Comparison of ENCODE assay signal across 8 cellular contexts in genomic region chr12:57454566-57455373, GRCh38. TPM values are rescaled to one million over a fixed set of nuclear protein-coding genes. Genes with fewer than 3 reads are reported as not detected.
DNase-seq lines count a peak whose midpoint lies in the region; ATAC-seq and TF ChIP-seq lines count a peak whose summit lies in the region.

A gene with protein sequence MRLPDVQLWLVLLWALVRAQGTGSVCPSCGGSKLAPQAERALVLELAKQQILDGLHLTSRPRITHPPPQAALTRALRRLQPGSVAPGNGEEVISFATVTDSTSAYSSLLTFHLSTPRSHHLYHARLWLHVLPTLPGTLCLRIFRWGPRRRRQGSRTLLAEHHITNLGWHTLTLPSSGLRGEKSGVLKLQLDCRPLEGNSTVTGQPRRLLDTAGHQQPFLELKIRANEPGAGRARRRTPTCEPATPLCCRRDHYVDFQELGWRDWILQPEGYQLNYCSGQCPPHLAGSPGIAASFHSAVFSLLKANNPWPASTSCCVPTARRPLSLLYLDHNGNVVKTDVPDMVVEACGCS (plus strand): TSS chr12:57455307. CDS start chr12:57455537, 230 bp downstream.

- H3K4me1 Mint-ChIP-seq in type B pancreatic cell (ENCODE audit: unreplicated experiment): peaks cover 15% of the 10 kb centered on the region

- ATAC-seq in HG03439 (IDR thresholded peaks at IDR 0.05; ENCODE audit: unreplicated experiment) (no peak), HG02798 (IDR thresholded peaks at IDR 0.05; ENCODE audit: poor library complexity, unreplicated experiment) (no peak)

- TF ChIP-seq CTCF in OCI-LY7 (conservative IDR thresholded peaks at IDR 0.05; ENCODE audit: low read length) (no peak), fibroblast of pulmonary artery (IDR thresholded peaks at IDR 0.05; ENCODE audit: low read length, missing control alignments) (no peak), type B pancreatic cell (conservative IDR thresholded peaks at IDR 0.05) (no peak)

- no peaks in the 10 kb centered on the region for H3K9me3 ChIP-seq in OCI-LY7 (ENCODE audit: low read length)

- no peak within 1 kb of the TSS for H3K27ac Mint-ChIP-seq in type B pancreatic cell

- no peaks in the 10 kb centered on the region for H3K36me3 Mint-ChIP-seq in type B pancreatic cell

- peak within 1 kb of the TSS; percentile 72 for H3K4me3 Mint-ChIP-seq in type B pancreatic cell

- no TSS peak for BruUV-seq in OCI-LY7 (replicated peaks; lab: Mats Ljungman, UMichigan)

- POLR2A ChIA-PET in OCI-LY7 (lab: Charles Lee): interaction anchor here (0.6 to 2.1 kb wide), 9 partner anchors 8 to 943 kb away, joined by 3 to 7 read pairs (median 4); partner anchors contain the start of gene SHMT2

- no peak within 1 kb of the TSS for H3K27ac ChIP-seq in OCI-LY7 (ENCODE audit: low read depth, low read length, poor library complexity, severe bottlenecking)

- H3K4me3 ChIP-seq in OCI-LY7 (ENCODE audit: low read depth, low read length, poor library complexity, severe bottlenecking) (peak within 1 kb of the TSS; percentile 42), fibroblast of pulmonary artery (replicated peaks; ENCODE audit: low read depth, low read length) (no peak within 1 kb of the TSS)

- H3K9me3 Mint-ChIP-seq in type B pancreatic cell: peaks cover 4% of the 10 kb centered on the region

- H3K79me2 ChIP-seq in OCI-LY7 (ENCODE audit: insufficient read depth, low read depth, low read length): no peaks in the 10 kb centered on the region

- peak within 1 kb of the TSS; percentile 23; the same call in 1 of the 2 replicates for H2AFZ ChIP-seq in OCI-LY7 (ENCODE audit: low read length)

- TF ChIP-seq POLR2A in GM19099 (IDR thresholded peaks at IDR 0.05; ENCODE audit: extremely low read depth, insufficient read length, low read depth): peak; percentile 22

- intact Hi-C loops in OCI-LY7 (cut with micrococcal nuclease; ENCODE audit: unreplicated experiment): no loop called here

- CTCF ChIA-PET in OCI-LY7 (lab: Charles Lee; ENCODE audit: unreplicated experiment): interaction anchor here (0.6 to 2.2 kb wide), 11 partner anchors 10 to 241 kb away, joined by 3 to 14 read pairs (median 5); no protein-coding TSS in a partner anchor

- H4K20me1 ChIP-seq in OCI-LY7 (ENCODE audit: insufficient read depth, low read length): no peaks in the 10 kb centered on the region

- peaks cover 41% of the 10 kb centered on the region for H3K4me1 ChIP-seq in OCI-LY7 (ENCODE audit: insufficient read depth, low read length, poor library complexity, severe bottlenecking)

- peaks cover 9% of the 10 kb centered on the region for H3K27me3 Mint-ChIP-seq in type B pancreatic cell

- no peaks in the 10 kb centered on the region for H3K9me2 ChIP-seq in OCI-LY7 (ENCODE audit: insufficient read depth, low read length)

- H3K4me2 ChIP-seq in OCI-LY7 (ENCODE audit: low read length): peak within 1 kb of the TSS; percentile 58

- DNase-seq in AG08396 (ENCODE audit: low spot score) (peak; percentile 67), OCI-LY7 (ENCODE audit: low spot score) (peak; percentile 58), fibroblast of pulmonary artery (ENCODE audit: low read depth) (peak; percentile 73), type B pancreatic cell (ENCODE audit: extremely low spot score, unreplicated experiment) (no peak), GM19240 (ENCODE audit: insufficient read length, low spot score) (no peak)

- no peaks in the 10 kb centered on the region for H3K36me3 ChIP-seq in OCI-LY7 (ENCODE audit: insufficient read depth, low read length)

RNA-seq across cellular contexts. Expression of the gene that starts here (rescaled TPM):
- total RNA-seq in OCI-LY7 (2014; rRNA removed; shearing (Covaris generic)): 3.2 and 3.9 TPM in 2 replicates
- 3.4 and 4.0 TPM in 2 replicates for total RNA-seq in OCI-LY7 (2022)
- total RNA-seq in type B pancreatic cell (ENCODE audit: low replicate concordance): 0.27 and 0.29 TPM in 2 replicates

Comparison
In these comparisons a context has a peak if more than half of its experiments do, and no peak if none do; other contexts are left out.
1. DNase-seq: peak in AG08396 (single experiment), OCI-LY7 (single experiment) and fibroblast of pulmonary artery (single experiment); none in type B pancreatic cell (single experiment) and GM19240 (single experiment).